In genomic region chr10:114539623-114540022, GRCh38 we compare ENCODE assay signal across 19 cellular contexts.
DNase-seq lines count a peak whose midpoint lies in the region; ATAC-seq and TF ChIP-seq lines count a peak whose summit lies in the region.
"Had no signal": no experiment of that assay in that cellular context is flagged by ENCODE, and none has a peak within 500 bp of the region (broad histone marks: within the 10 kb centered on the region; RNA-seq: fewer than 3 reads in every experiment).

No MANE protein-coding gene starts in this region.

- H3K4me1 Mint-ChIP-seq in activated CD8-positive, alpha-beta memory T cell treated with anti-CD3 and anti-CD28 coated beads, Interleukin-2, amount 10 ng/mL, durations not matched to agents 7 days and 5 days: peaks cover 77% of the 10 kb centered on the region
- peaks cover 44% of the 10 kb centered on the region for H3K4me1 Mint-ChIP-seq in activated T-helper 17 cell treated with anti-CD3 and anti-CD28 coated beads, Interleukin-2, amount 50 U/mL, for 72 hours
- peaks cover 58 to 92% (median 84%) of the 10 kb centered on the region in 7 donors for H3K4me1 Mint-ChIP-seq in naive thymus-derived CD4-positive, alpha-beta T cell

- H3K27ac Mint-ChIP-seq in activated CD8-positive, alpha-beta memory T cell treated with anti-CD3 and anti-CD28 coated beads, Interleukin-2, amount 10 ng/mL, durations not matched to agents 7 days and 5 days: peak overlapping the region; percentile 100
- H3K27ac Mint-ChIP-seq in activated T-helper 17 cell treated with anti-CD3 and anti-CD28 coated beads, Interleukin-2, amount 50 U/mL, for 72 hours: peak overlapping the region; percentile 91
- peak overlapping the region; percentile 94 to 99 (median 99) for H3K27ac Mint-ChIP-seq in naive thymus-derived CD4-positive, alpha-beta T cell
- H3K27ac Mint-ChIP-seq: CD14-positive monocyte had no signal

- CTCF ChIA-PET in activated CD8-positive, alpha-beta memory T cell treated with anti-CD3 and anti-CD28 coated beads, Interleukin-2, amount 10 ng/mL, durations not matched to agents 7 days and 5 days (lab: Charles Lee): interaction anchor here (5.0 to 7.7 kb wide), 3 partner anchors 15 to 236 kb away, joined by 34 to 80 read pairs (median 47); no protein-coding TSS in a partner anchor
- CTCF ChIA-PET in naive thymus-derived CD4-positive, alpha-beta T cell (lab: Charles Lee): interaction anchor here (0.7 to 19.4 kb wide), 3 partner anchors 10 to 68 kb away, joined by 3 to 283 read pairs (median 12); no protein-coding TSS in a partner anchor

- H3K27me3 ChIP-seq in DOHH2 (ENCODE audit: control insufficient read depth, low read length): no peaks in the 10 kb centered on the region
- H3K27me3 ChIP-seq in naive thymus-derived CD4-positive, alpha-beta T cell (ENCODE audit: control insufficient read depth in 2 of 2, insufficient read depth in 2 of 2, low read length in 2 of 2): no peaks in the 10 kb centered on the region
- H3K27me3 ChIP-seq: SJCRH30, suprapubic skin, vagina had no signal

- H3K4me3 ChIP-seq in DOHH2 (ENCODE audit: low read length): no peak overlapping the region
- H3K4me3 ChIP-seq in naive thymus-derived CD4-positive, alpha-beta T cell (ENCODE audit: low read length): no peak overlapping the region
- H3K4me3 ChIP-seq: SJCRH30, suprapubic skin, vagina had no signal

- no peaks in the 10 kb centered on the region for H3K27me3 Mint-ChIP-seq in activated CD8-positive, alpha-beta memory T cell treated with anti-CD3 and anti-CD28 coated beads, Interleukin-2, amount 10 ng/mL, durations not matched to agents 7 days and 5 days
- H3K27me3 Mint-ChIP-seq in activated T-helper 17 cell treated with anti-CD3 and anti-CD28 coated beads, Interleukin-2, amount 50 U/mL, for 72 hours: no peaks in the 10 kb centered on the region
- no peaks in the 10 kb centered on the region for H3K27me3 Mint-ChIP-seq in naive thymus-derived CD4-positive, alpha-beta T cell

- H3K9me3 ChIP-seq in DOHH2 (ENCODE audit: control insufficient read depth, insufficient read depth, low read length): no peaks in the 10 kb centered on the region
- no peaks in the 10 kb centered on the region for H3K9me3 ChIP-seq in naive thymus-derived CD4-positive, alpha-beta T cell (ENCODE audit: control insufficient read depth in 2 of 3, low read length in 3 of 3)
- H3K9me3 ChIP-seq: suprapubic skin, vagina had no signal

- no peak for DNase-seq in activated CD8-positive, alpha-beta memory T cell treated with anti-CD3 and anti-CD28 coated beads, Interleukin-2, amount 10 ng/mL, durations not matched to agents 7 days and 5 days
- no peak for DNase-seq in activated CD8-positive, alpha-beta memory T cell treated with anti-CD3 and anti-CD28 coated beads, Interleukin-2, amount 50 U/mL, for 48 hours
- no peak for DNase-seq in naive thymus-derived CD4-positive, alpha-beta T cell
- DNase-seq in NCI-H1092 (lab: John Stamatoyannopoulos, UW) (no peak), NCI-H2029 treated with DMSO at 0.1 percent for 48 hours (lab: John Stamatoyannopoulos, UW) (no peak)
- DNase-seq: ACHN; activated CD4-positive, CD25-positive, alpha-beta regulatory T cell treated with anti-CD3 and anti-CD28 coated beads, Interleukin-2, amount 50 U/mL, for 72 hours; central memory CD4-positive, alpha-beta T cell; DND-41; NCI-H146; SJCRH30; T1000 had no signal

- ATAC-seq in activated CD8-positive, alpha-beta memory T cell treated with anti-CD3 and anti-CD28 coated beads, Interleukin-2, amount 10 ng/mL, durations not matched to agents 7 days and 5 days: no peak
- no peak for ATAC-seq in activated T-helper 17 cell treated with anti-CD3 and anti-CD28 coated beads, Interleukin-2, amount 50 U/mL, for 72 hours (replicated peaks)
- ATAC-seq in naive thymus-derived CD4-positive, alpha-beta T cell: no peak
- ATAC-seq in HG03354 (IDR thresholded peaks at IDR 0.05; ENCODE audit: poor library complexity, severe bottlenecking, unreplicated experiment): no peak
- ATAC-seq: esophagus mucosa had no signal

- no peaks in the 10 kb centered on the region for H3K79me2 ChIP-seq in DOHH2 (ENCODE audit: control insufficient read depth, low read length)

- peaks cover 72% of the 10 kb centered on the region for H3K4me1 ChIP-seq in DOHH2 (ENCODE audit: control insufficient read depth, low read length)
- peaks cover 71 to 83% of the 10 kb centered on the region in 2 donors for H3K4me1 ChIP-seq in naive thymus-derived CD4-positive, alpha-beta T cell (ENCODE audit: control insufficient read depth in 2 of 2, insufficient read depth in 2 of 2, low read length in 2 of 2)
- H3K4me1 ChIP-seq: SJCRH30 had no signal

- no peaks in the 10 kb centered on the region for H4K20me1 ChIP-seq in DOHH2 (ENCODE audit: control insufficient read depth, insufficient read depth, low read depth, low read length)

- POLR2A ChIA-PET in naive thymus-derived CD4-positive, alpha-beta T cell (lab: Charles Lee): interaction anchor here (0.7 to 16.6 kb wide), 5 partner anchors 7 to 40 kb away, joined by 3 to 355 read pairs (median 70); no protein-coding TSS in a partner anchor

- no peak overlapping the region for H3K4me3 Mint-ChIP-seq in activated CD8-positive, alpha-beta memory T cell treated with anti-CD3 and anti-CD28 coated beads, Interleukin-2, amount 10 ng/mL, durations not matched to agents 7 days and 5 days
- peak overlapping the region; percentile 85 for H3K4me3 Mint-ChIP-seq in activated T-helper 17 cell treated with anti-CD3 and anti-CD28 coated beads, Interleukin-2, amount 50 U/mL, for 72 hours
- H3K4me3 Mint-ChIP-seq in naive thymus-derived CD4-positive, alpha-beta T cell: peak overlapping the region in 9 of 10 donors; percentile 53 to 83 (median 75)
- H3K4me3 Mint-ChIP-seq: CD14-positive monocyte had no signal

- H3K36me3 ChIP-seq in DOHH2 (ENCODE audit: control insufficient read depth, low read length): no peaks in the 10 kb centered on the region
- H3K36me3 ChIP-seq in naive thymus-derived CD4-positive, alpha-beta T cell (ENCODE audit: control insufficient read depth in 2 of 3, insufficient read depth in 3 of 3, low read length in 3 of 3): no peaks in the 10 kb centered on the region
- H3K36me3 ChIP-seq: suprapubic skin, vagina had no signal

- intact Hi-C loops in naive thymus-derived CD4-positive, alpha-beta T cell (cut with micrococcal nuclease): loop anchor here (2.0 to 10.0 kb wide), 7 partner anchors 237 to 861 kb away; partner anchors contain the start of genes DCLRE1A (in 2 of the 2), NHLRC2 (in 2 of the 2), TRUB1 (in 2 of the 2) and CASP7 (in 1 of the 2)

- H3K9me2 ChIP-seq in DOHH2 (replicated peaks; ENCODE audit: control insufficient read depth, low read length): no peaks in the 10 kb centered on the region

- H3K36me3 Mint-ChIP-seq in activated CD8-positive, alpha-beta memory T cell treated with anti-CD3 and anti-CD28 coated beads, Interleukin-2, amount 10 ng/mL, durations not matched to agents 7 days and 5 days: peaks cover 8% of the 10 kb centered on the region
- no peaks in the 10 kb centered on the region for H3K36me3 Mint-ChIP-seq in activated T-helper 17 cell treated with anti-CD3 and anti-CD28 coated beads, Interleukin-2, amount 50 U/mL, for 72 hours (ENCODE audit: low read depth)
- H3K36me3 Mint-ChIP-seq in naive thymus-derived CD4-positive, alpha-beta T cell: peaks cover 0 to 4% (median 0%) of the 10 kb centered on the region in 5 donors
- H3K36me3 Mint-ChIP-seq: CD14-positive monocyte had no signal

- no peak overlapping the region for H3K27ac ChIP-seq in DOHH2 (ENCODE audit: low read depth, low read length)
- H3K27ac ChIP-seq in naive thymus-derived CD4-positive, alpha-beta T cell (ENCODE audit: low read depth, low read length): peak overlapping the region; percentile 94
- H3K27ac ChIP-seq: SJCRH30 had no signal

- H3K4me2 ChIP-seq in DOHH2 (ENCODE audit: low read length): peak overlapping the region; percentile 60; the same call in 1 of the 2 replicates

- no peak for TF ChIP-seq CTCF in DOHH2 (IDR thresholded peaks at IDR 0.05; ENCODE audit: low read depth, low read length, poor library complexity, severe bottlenecking)

- peaks cover 7% of the 10 kb centered on the region; the same call in 1 of the 2 replicates for H3F3A ChIP-seq in DOHH2 (ENCODE audit: control insufficient read depth, insufficient read depth)

- H3K9me3 Mint-ChIP-seq in activated CD8-positive, alpha-beta memory T cell treated with anti-CD3 and anti-CD28 coated beads, Interleukin-2, amount 10 ng/mL, durations not matched to agents 7 days and 5 days (ENCODE audit: low read depth): no peaks in the 10 kb centered on the region
- no peaks in the 10 kb centered on the region for H3K9me3 Mint-ChIP-seq in activated T-helper 17 cell treated with anti-CD3 and anti-CD28 coated beads, Interleukin-2, amount 50 U/mL, for 72 hours
- peaks cover 0 to 2% (median 0%) of the 10 kb centered on the region in 11 donors for H3K9me3 Mint-ChIP-seq in naive thymus-derived CD4-positive, alpha-beta T cell
